In the genomic region with DNA sequence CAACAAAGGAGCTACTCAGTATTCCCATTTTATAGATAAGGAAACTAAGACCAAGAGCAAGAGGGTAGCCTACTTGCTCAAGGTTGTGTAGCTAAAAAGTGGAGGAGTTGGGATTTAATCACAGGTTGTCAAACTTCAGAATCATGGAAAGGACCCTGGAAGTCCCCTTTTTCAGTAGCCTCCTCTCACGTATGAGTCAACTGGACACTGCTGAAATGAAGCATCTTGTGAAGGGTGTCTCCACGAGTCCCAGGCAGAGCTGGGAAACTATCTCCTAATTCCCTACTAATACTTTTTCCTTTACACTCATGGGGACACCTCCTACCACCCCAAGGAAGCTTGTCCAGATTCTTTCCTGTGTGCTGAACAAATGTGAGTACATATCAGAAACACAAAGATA, we compare ENCODE assay signal across 1 cellular context.
TF ChIP-seq lines count a peak whose summit lies in the region.

No MANE protein-coding gene starts in this region.

TF ChIP-seq in SK-N-SH treated with all-trans-retinoic acid at 6 μM for 48 hours, 23 proteins besides CTCF, POLR2A, EP300 and RAD21 (continued from another document):
- TF ChIP-seq, protein P1, sequence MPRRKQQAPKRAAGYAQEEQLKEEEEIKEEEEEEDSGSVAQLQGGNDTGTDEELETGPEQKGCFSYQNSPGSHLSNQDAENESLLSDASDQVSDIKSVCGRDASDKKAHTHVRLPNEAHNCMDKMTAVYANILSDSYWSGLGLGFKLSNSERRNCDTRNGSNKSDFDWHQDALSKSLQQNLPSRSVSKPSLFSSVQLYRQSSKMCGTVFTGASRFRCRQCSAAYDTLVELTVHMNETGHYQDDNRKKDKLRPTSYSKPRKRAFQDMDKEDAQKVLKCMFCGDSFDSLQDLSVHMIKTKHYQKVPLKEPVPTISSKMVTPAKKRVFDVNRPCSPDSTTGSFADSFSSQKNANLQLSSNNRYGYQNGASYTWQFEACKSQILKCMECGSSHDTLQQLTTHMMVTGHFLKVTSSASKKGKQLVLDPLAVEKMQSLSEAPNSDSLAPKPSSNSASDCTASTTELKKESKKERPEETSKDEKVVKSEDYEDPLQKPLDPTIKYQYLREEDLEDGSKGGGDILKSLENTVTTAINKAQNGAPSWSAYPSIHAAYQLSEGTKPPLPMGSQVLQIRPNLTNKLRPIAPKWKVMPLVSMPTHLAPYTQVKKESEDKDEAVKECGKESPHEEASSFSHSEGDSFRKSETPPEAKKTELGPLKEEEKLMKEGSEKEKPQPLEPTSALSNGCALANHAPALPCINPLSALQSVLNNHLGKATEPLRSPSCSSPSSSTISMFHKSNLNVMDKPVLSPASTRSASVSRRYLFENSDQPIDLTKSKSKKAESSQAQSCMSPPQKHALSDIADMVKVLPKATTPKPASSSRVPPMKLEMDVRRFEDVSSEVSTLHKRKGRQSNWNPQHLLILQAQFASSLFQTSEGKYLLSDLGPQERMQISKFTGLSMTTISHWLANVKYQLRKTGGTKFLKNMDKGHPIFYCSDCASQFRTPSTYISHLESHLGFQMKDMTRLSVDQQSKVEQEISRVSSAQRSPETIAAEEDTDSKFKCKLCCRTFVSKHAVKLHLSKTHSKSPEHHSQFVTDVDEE (CRISPR knock-in tag; IDR thresholded peaks at IDR 0.05) = no peak
